19 cellular contexts compared by ENCODE assay signal in genomic region chr3:132867956-132868355, GRCh38.
DNase-seq lines count a peak whose midpoint lies in the region; ATAC-seq, FAIRE-seq and TF ChIP-seq lines count a peak whose summit lies in the region.
"Had no signal": no experiment of that assay in that cellular context is flagged by ENCODE, and none has a peak within 500 bp of the region (broad histone marks: within the 10 kb centered on the region; RNA-seq: fewer than 3 reads in every experiment).

No MANE protein-coding gene starts in this region.

- H3K9ac ChIP-seq in kidney (ENCODE audit: low read length in 2 of 2): no peak overlapping the region

- TF ChIP-seq CTCF in brain microvascular endothelial cell (IDR thresholded peaks at IDR 0.05; ENCODE audit: low read depth, low read length, missing control alignments) (no peak), left lung (IDR thresholded peaks at IDR 0.05) (no peak), kidney (IDR thresholded peaks at IDR 0.05; ENCODE audit: borderline replicate concordance, extremely low read depth, insufficient read depth) (no peak), thyroid gland (IDR thresholded peaks at IDR 0.05) (no peak)

- no peak for TF ChIP-seq POLR2A in thyroid gland (IDR thresholded peaks at IDR 0.05)

- no peaks in the 10 kb centered on the region for H3K9me3 ChIP-seq in left lung
- no peaks in the 10 kb centered on the region for H3K9me3 ChIP-seq in kidney (ENCODE audit: control insufficient read depth in 1 of 2, low read length in 2 of 2)
- H3K9me3 ChIP-seq in thyroid gland: no peaks in the 10 kb centered on the region
- H3K9me3 ChIP-seq: SJCRH30, testis had no signal

- no peak for FAIRE-seq in kidney (lab: Jason Lieb, UNC)

- DNase-seq in EH (ENCODE audit: low read depth) (peak; percentile 9), M059J (ENCODE audit: low read depth) (peak; percentile 71), brain microvascular endothelial cell (peak; percentile 17), left lung (no peak), kidney (no peak), HUDEP-2 (lab: John Stamatoyannopoulos, UW; ENCODE audit: unreplicated experiment in 76 of 76) (no peak), C1 segment of cervical spinal cord (lab: John Stamatoyannopoulos, UW) (no peak), thyroid gland (no peak)
- DNase-seq: activated CD4-positive, alpha-beta T cell treated with anti-CD3 and anti-CD28 coated beads, Interleukin-2, amount 50 U/mL, for 1 hour; aorta; CD4-positive, alpha-beta T cell; cortex of kidney; DMS153; NCI-H1048; NCI-H2107; occipital lobe; SJCRH30; testis had no signal

- H3K36me3 ChIP-seq in brain microvascular endothelial cell (replicated peaks): no peaks in the 10 kb centered on the region
- no peaks in the 10 kb centered on the region for H3K36me3 ChIP-seq in left lung
- H3K36me3 ChIP-seq in kidney (ENCODE audit: control insufficient read depth in 1 of 2, insufficient read depth in 2 of 2, low read length in 2 of 2): no peaks in the 10 kb centered on the region
- H3K36me3 ChIP-seq in thyroid gland: no peaks in the 10 kb centered on the region
- H3K36me3 ChIP-seq: SJCRH30 had no signal

- H3K27ac ChIP-seq in brain microvascular endothelial cell (no peak overlapping the region), left lung (no peak overlapping the region), kidney (ENCODE audit: low read depth in 2 of 2, low read length in 2 of 2) (no peak overlapping the region), thyroid gland (no peak overlapping the region)
- H3K27ac ChIP-seq: SJCRH30, testis had no signal

- peak; percentile 78 for ATAC-seq in left lung
- ATAC-seq: left lobe of liver had no signal

- intact Hi-C loops in left lung (cut with DNase I) (no loop called here), kidney (cut with DNase I) (no loop called here), thyroid gland (cut with DNase I) (no loop called here)

- 79 to 85% methylated on average over 1 of the region's 1 CpG for WGBS in thyroid gland, 2 donors

- in situ Hi-C loops in brain microvascular endothelial cell (cut with HindIII; ENCODE audit: low pct_ligation_motif_present, low sequenced_read_pairs): no loop called here

- H3K4me3 ChIP-seq in brain microvascular endothelial cell (ENCODE audit: low read depth, low read length): no peak overlapping the region
- H3K4me3 ChIP-seq in left lung: no peak overlapping the region
- no peak overlapping the region for H3K4me3 ChIP-seq in kidney (ENCODE audit: low read length in 2 of 2)
- no peak overlapping the region for H3K4me3 ChIP-seq in thyroid gland (replicated peaks in 1 of 3)
- H3K4me3 ChIP-seq: SJCRH30, testis had no signal

- no peaks in the 10 kb centered on the region for H3K27me3 ChIP-seq in brain microvascular endothelial cell (replicated peaks)
- no peaks in the 10 kb centered on the region for H3K27me3 ChIP-seq in left lung
- H3K27me3 ChIP-seq in thyroid gland: no peaks in the 10 kb centered on the region
- H3K27me3 ChIP-seq: SJCRH30, testis had no signal

- no peaks in the 10 kb centered on the region for H3K4me1 ChIP-seq in left lung
- H3K4me1 ChIP-seq in kidney (ENCODE audit: control insufficient read depth in 1 of 2, insufficient read depth in 1 of 2, low read depth in 1 of 2, low read length in 2 of 2): no peaks in the 10 kb centered on the region
- H3K4me1 ChIP-seq in thyroid gland: no peaks in the 10 kb centered on the region
- H3K4me1 ChIP-seq: testis had no signal

Comparison
In these comparisons a context has a peak if more than half of its experiments do, and no peak if none do; other contexts are left out.
1. DNase-seq: peak in EH (single experiment), M059J (single experiment) and brain microvascular endothelial cell (single experiment); none in left lung (0 of 2), kidney (single experiment), HUDEP-2 (0 of 76), C1 segment of cervical spinal cord (0 of 14) and thyroid gland (0 of 2).